In the genomic region with DNA sequence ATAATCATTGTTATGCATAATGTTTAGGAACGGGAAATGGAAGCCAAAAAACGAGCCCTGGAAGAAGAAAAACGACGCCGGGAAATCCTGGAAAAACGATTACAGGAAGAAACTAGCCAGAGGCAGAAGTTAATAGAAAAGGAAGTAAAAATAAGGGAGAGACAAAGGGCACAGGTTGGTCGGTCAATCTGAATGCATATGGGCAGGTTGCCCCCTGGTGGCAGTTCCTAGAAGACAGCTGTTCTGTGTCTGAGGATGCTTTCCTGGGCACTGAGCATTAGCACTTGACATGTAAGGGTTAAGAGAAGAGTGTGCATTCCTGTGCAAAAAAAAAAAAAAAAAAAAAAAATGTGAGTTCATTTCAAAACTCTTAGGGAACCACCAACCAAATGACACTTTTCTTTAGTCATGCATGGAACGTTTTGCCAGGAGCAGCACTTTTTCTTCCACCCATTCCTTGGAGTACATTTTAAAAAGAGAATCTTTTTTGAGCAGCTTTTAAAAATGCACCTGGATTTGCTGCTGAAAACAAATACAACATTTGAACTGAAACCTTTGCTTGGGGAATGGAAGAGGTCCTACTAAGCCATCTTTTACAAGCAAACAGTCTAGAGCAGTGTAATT, we compare ENCODE assay signal across 8 cellular contexts. TPM values are rescaled to one million over a fixed set of nuclear protein-coding genes. Genes with fewer than 3 reads are reported as not detected.
DNase-seq lines count a peak whose midpoint lies in the region; ATAC-seq, FAIRE-seq and TF ChIP-seq lines count a peak whose summit lies in the region.

No MANE protein-coding gene starts in this region.

- FAIRE-seq in endothelial cell of umbilical vein (lab: Jason Lieb, UNC) = peak; percentile 88

- ATAC-seq in GM21447 (IDR thresholded peaks at IDR 0.05; ENCODE audit: unreplicated experiment) = peak; percentile 94
- ATAC-seq in activated CD8-positive, alpha-beta memory T cell treated with anti-CD3 and anti-CD28 coated beads, Interleukin-2, amount 10 ng/mL, durations not matched to agents 7 days and 5 days = peak; percentile 90

- H3K4me1 ChIP-seq in endothelial cell of umbilical vein (ENCODE audit: control insufficient read depth, extremely low read depth, insufficient read depth, low read length) (peaks cover 26% of the 10 kb centered on the region), muscle layer of duodenum (ENCODE audit: control insufficient read depth in 1 of 2, insufficient read depth in 2 of 2, low read length in 2 of 2) (peaks cover 4 to 14% of the 10 kb centered on the region in 2 donors)

- peaks cover 13% of the 10 kb centered on the region for H3K4me1 Mint-ChIP-seq in activated CD8-positive, alpha-beta memory T cell treated with anti-CD3 and anti-CD28 coated beads, Interleukin-2, amount 10 ng/mL, durations not matched to agents 7 days and 5 days

- no peaks in the 10 kb centered on the region for H4K20me1 ChIP-seq in endothelial cell of umbilical vein (replicated peaks; ENCODE audit: control insufficient read depth, extremely low read depth, insufficient read depth, low read length)

- POLR2A ChIA-PET in endothelial cell of umbilical vein (lab: Charles Lee) = interaction anchor here (0.9 to 1.8 kb wide), 6 partner anchors 10 to 109 kb away, joined by 3 to 6 read pairs (median 4); partner anchors contain the start of gene ABHD10

- H3K27me3 ChIP-seq in endothelial cell of umbilical vein (ENCODE audit: control insufficient read depth in 2 of 2, insufficient read depth in 2 of 2, low read length in 2 of 2) (no peaks in the 10 kb centered on the region), muscle layer of duodenum (ENCODE audit: low read depth, low read length) (no peaks in the 10 kb centered on the region)

- no peaks in the 10 kb centered on the region for H3K9me3 Mint-ChIP-seq in activated CD8-positive, alpha-beta memory T cell treated with anti-CD3 and anti-CD28 coated beads, Interleukin-2, amount 10 ng/mL, durations not matched to agents 7 days and 5 days (ENCODE audit: low read depth)

- H3K27ac Mint-ChIP-seq in activated CD8-positive, alpha-beta memory T cell treated with anti-CD3 and anti-CD28 coated beads, Interleukin-2, amount 10 ng/mL, durations not matched to agents 7 days and 5 days = peak overlapping the region; percentile 5

- no peaks in the 10 kb centered on the region for H3K27me3 Mint-ChIP-seq in activated CD8-positive, alpha-beta memory T cell treated with anti-CD3 and anti-CD28 coated beads, Interleukin-2, amount 10 ng/mL, durations not matched to agents 7 days and 5 days

- intact Hi-C loops in endothelial cell of umbilical vein (cut with micrococcal nuclease) = loop anchor here (1.0 kb wide), 11 partner anchors 10 to 298 kb away; no protein-coding TSS in a partner anchor

- no peak overlapping the region for H3K4me3 Mint-ChIP-seq in activated CD8-positive, alpha-beta memory T cell treated with anti-CD3 and anti-CD28 coated beads, Interleukin-2, amount 10 ng/mL, durations not matched to agents 7 days and 5 days

- CTCF ChIA-PET in activated CD8-positive, alpha-beta memory T cell treated with anti-CD3 and anti-CD28 coated beads, Interleukin-2, amount 10 ng/mL, durations not matched to agents 7 days and 5 days (lab: Charles Lee) = interaction anchor here (0.6 to 9.1 kb wide), 38 partner anchors 10 to 769 kb away, joined by 3 to 137 read pairs (median 4); partner anchors contain the start of gene ABHD10
- CTCF ChIA-PET in endothelial cell of umbilical vein (lab: Charles Lee) = interaction anchor here (0.5 to 7.9 kb wide), 30 partner anchors 11 to 299 kb away, joined by 3 to 239 read pairs (median 9); partner anchors contain the start of genes ABHD10 and PHLDB2

- no peaks in the 10 kb centered on the region for H3K9me3 ChIP-seq in endothelial cell of umbilical vein (replicated peaks; ENCODE audit: control insufficient read depth, insufficient read depth, low read length)
- no peaks in the 10 kb centered on the region for H3K9me3 ChIP-seq in muscle layer of duodenum (ENCODE audit: control insufficient read depth in 1 of 2, low read length in 2 of 2)

- peak overlapping the region; percentile 61 for H3K9ac ChIP-seq in endothelial cell of umbilical vein (replicated peaks; ENCODE audit: extremely low read depth, insufficient read depth, low read length)

- H3K36me3 ChIP-seq in endothelial cell of umbilical vein (ENCODE audit: control insufficient read depth in 2 of 2, extremely low read depth in 1 of 2, insufficient read depth in 2 of 2, low read length in 2 of 2) (peaks cover 10 to 13% of the 10 kb centered on the region in 2 experiments), muscle layer of duodenum (ENCODE audit: control insufficient read depth in 1 of 2, insufficient read depth in 2 of 2, low read length in 2 of 2) (peaks cover 14 to 25% of the 10 kb centered on the region in 2 donors)

- no peak for TF ChIP-seq POLR2A in endothelial cell of umbilical vein (IDR thresholded peaks at IDR 0.05; ENCODE audit: low read depth, low read length)

- TF ChIP-seq CTCF in endothelial cell of umbilical vein (IDR thresholded peaks at IDR 0.05; ENCODE audit: extremely low read depth in 1 of 2, insufficient read depth in 1 of 2, low read depth in 1 of 2, low read length in 2 of 2) = peak; percentile 78 to 87

- H3K4me2 ChIP-seq in endothelial cell of umbilical vein (ENCODE audit: insufficient read depth, low read length) = peak overlapping the region; percentile 60

- H3K27ac ChIP-seq in endothelial cell of umbilical vein (ENCODE audit: insufficient read depth, low read depth, low read length) = peak overlapping the region; percentile 88
- H3K27ac ChIP-seq in muscle layer of duodenum (ENCODE audit: low read length) = peak overlapping the region; percentile 40

- no peaks in the 10 kb centered on the region for H3K79me2 ChIP-seq in endothelial cell of umbilical vein (ENCODE audit: control insufficient read depth, insufficient read depth, low read length)

- no TSS peak for BruUV-seq in endothelial cell of umbilical vein (replicated peaks; lab: Mats Ljungman, UMichigan)

- no peak overlapping the region for H3K4me3 ChIP-seq in endothelial cell of umbilical vein (replicated peaks in 1 of 3; ENCODE audit: insufficient read depth in 1 of 3, low read depth in 1 of 3, low read length in 3 of 3)
- H3K4me3 ChIP-seq in muscle layer of duodenum (ENCODE audit: low read depth in 1 of 2, low read length in 2 of 2) = no peak overlapping the region

- no peaks in the 10 kb centered on the region for H3K36me3 Mint-ChIP-seq in activated CD8-positive, alpha-beta memory T cell treated with anti-CD3 and anti-CD28 coated beads, Interleukin-2, amount 10 ng/mL, durations not matched to agents 7 days and 5 days

- H2AFZ ChIP-seq in endothelial cell of umbilical vein (ENCODE audit: low read depth, low read length) = no peak overlapping the region

- H3K9me1 ChIP-seq in endothelial cell of umbilical vein (replicated peaks; ENCODE audit: control insufficient read depth, extremely low read depth, insufficient read depth, low read length) = no peaks in the 10 kb centered on the region

- peak; percentile 63 for DNase-seq in D341Med (ENCODE audit: low spot score)
- peak; percentile 89 for DNase-seq in HT1080 (ENCODE audit: low read depth)
- DNase-seq in NOMO-1 treated with dmso at 0.1 percent for 144 hours (lab: John Stamatoyannopoulos, UW; ENCODE audit: unreplicated experiment) = peak; percentile 41
- DNase-seq in activated CD8-positive, alpha-beta memory T cell treated with anti-CD3 and anti-CD28 coated beads, Interleukin-2, amount 10 ng/mL, durations not matched to agents 7 days and 5 days = peak; percentile 88
- DNase-seq in endothelial cell of umbilical vein (ENCODE audit: low read depth, low spot score) = peak; percentile 84
- DNase-seq in stimulated activated CD8-positive, alpha-beta memory T cell treated with anti-CD3 and anti-CD28 coated beads, Interleukin-7, amount 100 ng/mL, for 1 hour (ENCODE audit: low read depth in 2 of 2) = peak; percentile 50 to 76

- dilution Hi-C loops in endothelial cell of umbilical vein (cut with MboI; ENCODE audit: extremely low pct_ligation_motif_present, low sequenced_read_pairs) = no loop called here

TF ChIP-seq in endothelial cell of umbilical vein, 7 proteins besides CTCF, POLR2A, EP300 and RAD21 (continues in another document):
- no peak for TF ChIP-seq EZH2 (IDR thresholded peaks at IDR 0.05; ENCODE audit: borderline replicate concordance, low read depth, low read length, severe bottlenecking)

RNA-seq across cellular contexts. Expression of gene ABHD10, which starts 11.1 kb away (rescaled TPM):
- total RNA-seq in HT1080 (2014; rRNA removed; shearing (Covaris generic)) = 55.4 and 61.5 TPM in 2 replicates
- polyA plus RNA-seq in HT1080 (2015; cell fraction: cytosol; rRNA removed) = 45.3 and 50.5 TPM in 2 replicates
- 62.8 and 63.0 TPM in 2 replicates for polyA plus RNA-seq in HT1080 (2015; cell fraction: nucleus; rRNA removed)
- 10 to 100 TPM; 45.2 to 50.7 TPM for total RNA-seq in activated CD8-positive, alpha-beta memory T cell treated with anti-CD3 and anti-CD28 coated beads, Interleukin-2, amount 10 ng/mL, durations not matched to agents 7 days and 5 days
- total RNA-seq in endothelial cell of umbilical vein = 26.2 and 37.0 TPM in 2 replicates
- 8.9 and 10.0 TPM in 2 replicates for polyA plus RNA-seq in endothelial cell of umbilical vein
- 14.8 and 17.3 TPM in 2 replicates for polyA plus RNA-seq in endothelial cell of umbilical vein (2011; cell fraction: cytosol; rRNA removed)
- polyA plus RNA-seq in endothelial cell of umbilical vein (2011; cell fraction: nucleus; rRNA removed) = 19.6 and 20.6 TPM in 2 replicates
- polyA plus RNA-seq in endothelial cell of umbilical vein (2012) = 26.8 and 33.5 TPM in 2 replicates
- polyA minus RNA-seq in endothelial cell of umbilical vein = 15.7 and 20.7 TPM in 2 replicates
- 22.8 TPM for polyA minus RNA-seq in endothelial cell of umbilical vein (2011; cell fraction: cytosol; rRNA and poly(A)+ RNA removed)
- 12.6 and 18.0 TPM in 2 replicates for polyA minus RNA-seq in endothelial cell of umbilical vein (2011; cell fraction: nucleus; rRNA and poly(A)+ RNA removed)

RNA-seq across cellular contexts. Expression of gene TAGLN3, which starts 31.0 kb away (rescaled TPM):
- total RNA-seq in HT1080 (2014; rRNA removed; shearing (Covaris generic)) = 16.4 and 17.9 TPM in 2 replicates
- 30.6 and 44.1 TPM in 2 replicates for polyA plus RNA-seq in HT1080 (2015; cell fraction: cytosol; rRNA removed)
- polyA plus RNA-seq in HT1080 (2015; cell fraction: nucleus; rRNA removed) = 19.3 and 25.3 TPM in 2 replicates
- not detected for total RNA-seq in activated CD8-positive, alpha-beta memory T cell treated with anti-CD3 and anti-CD28 coated beads, Interleukin-2, amount 10 ng/mL, durations not matched to agents 7 days and 5 days
- not detected in 2 replicates for total RNA-seq in endothelial cell of umbilical vein
- not detected in 2 replicates for polyA plus RNA-seq in endothelial cell of umbilical vein
- polyA plus RNA-seq in endothelial cell of umbilical vein (2011; cell fraction: cytosol; rRNA removed) = 0.13 TPM in 1 of 2 replicates, not detected in the other
- polyA plus RNA-seq in endothelial cell of umbilical vein (2011; cell fraction: nucleus; rRNA removed) = not detected in 2 replicates
- polyA plus RNA-seq in endothelial cell of umbilical vein (2012) = not detected in 2 replicates
- polyA minus RNA-seq in endothelial cell of umbilical vein = not detected in 2 replicates
- polyA minus RNA-seq in endothelial cell of umbilical vein (2011; cell fraction: cytosol; rRNA and poly(A)+ RNA removed) = not detected
- polyA minus RNA-seq in endothelial cell of umbilical vein (2011; cell fraction: nucleus; rRNA and poly(A)+ RNA removed) = 0.38 TPM in 1 of 2 replicates, not detected in the other

Comparison
In these comparisons a context has a peak if more than half of its experiments do, and no peak if none do; other contexts are left out.
1. RNA of gene TAGLN3, which starts 31.0 kb away (total RNA-seq): 16.4 to 17.9 TPM in HT1080; not detected in activated CD8-positive, alpha-beta memory T cell treated with anti-CD3 and anti-CD28 coated beads, Interleukin-2, amount 10 ng/mL, durations not matched to agents 7 days and 5 days and not detected in endothelial cell of umbilical vein; every median in the first group is over 10 times any median in the second.
2. Peak in every context shown above with its lines, with median percentiles within 50 percentile points of each other: DNase-seq.